22 cellular contexts compared by ENCODE assay signal in the genomic region with DNA sequence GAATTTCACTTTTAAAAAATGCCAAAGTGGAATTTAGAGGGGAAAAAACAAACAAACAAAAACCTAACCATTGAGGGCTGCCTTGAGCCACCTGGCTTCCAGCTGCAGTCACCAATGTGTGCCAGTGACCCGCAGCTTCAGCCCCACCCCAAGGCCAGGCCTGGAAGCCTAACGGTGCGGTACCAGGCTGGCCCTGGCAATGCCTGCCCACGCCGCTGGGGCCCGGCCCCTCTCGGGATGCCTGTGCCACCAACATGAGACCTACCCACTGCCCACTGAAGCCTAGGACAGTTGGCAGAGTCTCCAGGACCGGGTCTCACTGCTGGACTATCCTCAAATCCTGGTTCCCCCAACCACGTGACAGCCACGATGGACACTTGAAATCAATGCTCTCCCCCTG.
A peak's percentile ranks its signal among the peaks of the same experiment; 100 is the strongest.
DNase-seq lines count a peak whose midpoint lies in the region; ATAC-seq, FAIRE-seq and TF ChIP-seq lines count a peak whose summit lies in the region.
"Had no signal": no experiment of that assay in that cellular context is flagged by ENCODE, and none has a peak within 500 bp of the region (broad histone marks: within the 10 kb centered on the region; RNA-seq: fewer than 3 reads in every experiment).

No MANE protein-coding gene starts in this region.

- peaks cover 60% of the 10 kb centered on the region for H3K79me1 ChIP-seq in mesenchymal stem cell (replicated peaks; ENCODE audit: low read length, poor library complexity, severe bottlenecking)

- H3K27me3 Mint-ChIP-seq in stimulated activated naive CD8-positive, alpha-beta T cell treated with anti-CD3 and anti-CD28 coated beads, Interleukin-15, Interleukin-2, amounts not matched to agents 100 ng/mL and 50 ng/mL, for 24 hours: no peaks in the 10 kb centered on the region

- peak overlapping the region; percentile 27 for H4K8ac ChIP-seq in mesenchymal stem cell (ENCODE audit: low read length)

- no peak overlapping the region for H4K91ac ChIP-seq in mesenchymal stem cell (ENCODE audit: low read length)

- H2BK15ac ChIP-seq in mesenchymal stem cell (ENCODE audit: low read depth, poor library complexity, severe bottlenecking): no peak overlapping the region

- H2BK5ac ChIP-seq in mesenchymal stem cell (ENCODE audit: low read depth, low read length, poor library complexity, severe bottlenecking): no peak overlapping the region

- CTCF ChIA-PET in K562 (lab: Yijun Ruan, JAX; ENCODE audit: low intra/inter-chr PET ratio): interaction anchor here (0.6 kb wide), 1 partner anchor 127 kb away, joined by 3 read pairs; no protein-coding TSS in a partner anchor

- H3K36me3 ChIP-seq in K562 (ENCODE audit: control insufficient read depth, insufficient read depth, low read length) (peaks cover 59% of the 10 kb centered on the region; the same call in 2 of the 3 replicates), mesenchymal stem cell (ENCODE audit: control insufficient read depth in 1 of 2, insufficient read depth in 2 of 2, low read depth in 1 of 2, low read length in 2 of 2) (peaks cover 72 to 80% of the 10 kb centered on the region in 2 experiments)

- no peak overlapping the region for H3K27ac ChIP-seq in K562 (ENCODE audit: extremely low read depth, low read depth, low read length)
- H3K27ac ChIP-seq in mesenchymal stem cell (ENCODE audit: low read length, poor library complexity, severe bottlenecking): no peak overlapping the region
- H3K27ac ChIP-seq: HL-60, SJSA1 had no signal

- peaks cover 67% of the 10 kb centered on the region for H3K36me3 Mint-ChIP-seq in stimulated activated naive CD8-positive, alpha-beta T cell treated with anti-CD3 and anti-CD28 coated beads, Interleukin-15, Interleukin-2, amounts not matched to agents 100 ng/mL and 50 ng/mL, for 24 hours (ENCODE audit: low read depth)

- no peaks in the 10 kb centered on the region for H3K27me3 ChIP-seq in K562 (ENCODE audit: control insufficient read depth in 2 of 2, insufficient read depth in 2 of 2, low read length in 2 of 2)
- H3K27me3 ChIP-seq in mesenchymal stem cell (ENCODE audit: control insufficient read depth in 1 of 2, insufficient read depth in 1 of 2, low read length in 2 of 2): no peaks in the 10 kb centered on the region
- H3K27me3 ChIP-seq: SJSA1 had no signal

- H2BK12ac ChIP-seq in mesenchymal stem cell (ENCODE audit: low read length in 2 of 2): peak overlapping the region in 1 of 2 experiments; percentile 57

- H2BK120ac ChIP-seq in mesenchymal stem cell (ENCODE audit: low read depth, low read length): no peak overlapping the region

- H3K9ac ChIP-seq in K562 (ENCODE audit: insufficient read depth in 1 of 2, low read depth in 2 of 2, low read length in 2 of 2) (no peak overlapping the region), mesenchymal stem cell (ENCODE audit: low read length) (no peak overlapping the region)

- H3K4me3 Mint-ChIP-seq in stimulated activated naive CD8-positive, alpha-beta T cell treated with anti-CD3 and anti-CD28 coated beads, Interleukin-15, Interleukin-2, amounts not matched to agents 100 ng/mL and 50 ng/mL, for 24 hours: no peak overlapping the region
- H3K4me3 Mint-ChIP-seq: CD14-positive monocyte had no signal

- H3K4me1 Mint-ChIP-seq in stimulated activated naive CD8-positive, alpha-beta T cell treated with anti-CD3 and anti-CD28 coated beads, Interleukin-15, Interleukin-2, amounts not matched to agents 100 ng/mL and 50 ng/mL, for 24 hours (ENCODE audit: low read depth): peaks cover 27% of the 10 kb centered on the region

- H3K9me3 ChIP-seq in K562 (replicated peaks; ENCODE audit: control insufficient read depth, insufficient read depth, low read depth, low read length): peaks cover 17% of the 10 kb centered on the region
- peaks cover 26% of the 10 kb centered on the region for H3K9me3 ChIP-seq in mesenchymal stem cell (ENCODE audit: control insufficient read depth, low read length)

- H4K20me1 ChIP-seq in K562 (replicated peaks; ENCODE audit: control insufficient read depth, insufficient read depth, low read length): no peaks in the 10 kb centered on the region

- peak overlapping the region; percentile 37 for H3K27ac Mint-ChIP-seq in stimulated activated naive CD8-positive, alpha-beta T cell treated with anti-CD3 and anti-CD28 coated beads, Interleukin-15, Interleukin-2, amounts not matched to agents 100 ng/mL and 50 ng/mL, for 24 hours

- no peak for TF ChIP-seq CTCF in K562 (IDR thresholded peaks at IDR 0.05 in 2 of 3, conservative IDR thresholded peaks at IDR 0.05 in 1 of 3; ENCODE audit: insufficient read depth in 2 of 3, low read depth in 1 of 3, low read length in 3 of 3)

- no peak overlapping the region for H2AK5ac ChIP-seq in mesenchymal stem cell (ENCODE audit: low read length, severe bottlenecking)

- TF ChIP-seq EP300 in K562 (IDR thresholded peaks at IDR 0.05; ENCODE audit: low read length): no peak

- no peak overlapping the region for H3K4ac ChIP-seq in mesenchymal stem cell (ENCODE audit: low read depth in 1 of 2, low read length in 2 of 2)

- POLR2A ChIA-PET in K562 (lab: Yijun Ruan, JAX): no interaction called here

- no peak for DNase-seq in stimulated activated naive CD8-positive, alpha-beta T cell treated with anti-CD3 and anti-CD28 coated beads, Interleukin-15, Interleukin-2, amounts not matched to agents 100 U/mL and 50 U/mL, for 24 hours
- DNase-seq in K562 (ENCODE audit: extremely low read depth in 1 of 4, low spot score in 3 of 4) (no peak), mesenchymal stem cell (no peak), HCEC 1CT (no peak)
- DNase-seq in activated CD4-positive, alpha-beta T cell treated with anti-CD3 and anti-CD28 coated beads, Interleukin-2, amount 50 U/mL, for 1 hour: no peak
- DNase-seq: ACHN, AML-193, EL, H7, MV-4-11, NCI-H1417 treated with DMSO at 0.1 percent for 48 hours, NCI-H2029, NCI-H2171 treated with DMSO at 0.1 percent for 48 hours, NCI-H446 treated with DMSO at 0.1 percent for 48 hours, OCI-M1 had no signal

- H2AFZ ChIP-seq in K562 (ENCODE audit: low read depth, low read length) (no peak overlapping the region), mesenchymal stem cell (ENCODE audit: low read depth, low read length) (no peak overlapping the region)

- ATAC-seq in stimulated activated naive CD8-positive, alpha-beta T cell treated with anti-CD3 and anti-CD28 coated beads, Interleukin-15, Interleukin-2, amounts not matched to agents 100 U/mL and 50 U/mL, for 24 hours: no peak
- no peak for ATAC-seq in K562
- ATAC-seq in HG02885 (IDR thresholded peaks at IDR 0.05; ENCODE audit: poor library complexity, unreplicated experiment): no peak
- no peak for ATAC-seq in HG02798 (IDR thresholded peaks at IDR 0.05; ENCODE audit: poor library complexity, unreplicated experiment)

- H3K4me2 ChIP-seq in K562 (ENCODE audit: insufficient read depth, low read length) (no peak overlapping the region), mesenchymal stem cell (ENCODE audit: low read length, poor library complexity, severe bottlenecking) (no peak overlapping the region)

- H3K9me1 ChIP-seq in K562 (ENCODE audit: control insufficient read depth, insufficient read depth, low read length): no peaks in the 10 kb centered on the region

- no peak overlapping the region for H3K23ac ChIP-seq in mesenchymal stem cell (ENCODE audit: low read length in 2 of 2)

- no peak overlapping the region for H3K18ac ChIP-seq in mesenchymal stem cell (ENCODE audit: low read depth in 1 of 2, low read length in 2 of 2)

- H3K4me3 ChIP-seq in K562: no peak overlapping the region
- no peak overlapping the region for H3K4me3 ChIP-seq in mesenchymal stem cell (ENCODE audit: insufficient read depth in 1 of 2, low read depth in 1 of 2, low read length in 2 of 2)
- H3K4me3 ChIP-seq: SJSA1 had no signal

- TF ChIP-seq POLR2A in K562 (conservative IDR thresholded peaks at IDR 0.05): no peak

- BruUV-seq in K562 (replicated peaks; lab: Mats Ljungman, UMichigan): no TSS peak

- intact Hi-C loops in K562 (cut with micrococcal nuclease): loop anchor here (10.0 kb wide), 1 partner anchor 116 kb away; no protein-coding TSS in a partner anchor

- H3K9me3 Mint-ChIP-seq in stimulated activated naive CD8-positive, alpha-beta T cell treated with anti-CD3 and anti-CD28 coated beads, Interleukin-15, Interleukin-2, amounts not matched to agents 100 ng/mL and 50 ng/mL, for 24 hours: peaks cover 13% of the 10 kb centered on the region

- H3K79me2 ChIP-seq in K562 (ENCODE audit: control insufficient read depth, insufficient read depth, low read length): no peaks in the 10 kb centered on the region

- in situ Hi-C loops in K562 (cut with MboI): no loop called here

- peaks cover 0 to 6% of the 10 kb centered on the region in 2 experiments; a peak in 1 of 5 replicates for H3K4me1 ChIP-seq in K562 (replicated peaks in 1 of 2; ENCODE audit: control insufficient read depth in 2 of 2, insufficient read depth in 2 of 2, low read length in 2 of 2)
- H3K4me1 ChIP-seq in mesenchymal stem cell (ENCODE audit: control insufficient read depth, insufficient read depth, low read depth, low read length): peaks cover 25% of the 10 kb centered on the region

- FAIRE-seq in K562 (lab: Jason Lieb, UNC): no peak
- FAIRE-seq: GM19239 had no signal

- TF ChIP-seq RAD21 in K562 (CRISPR knock-in tag; conservative IDR thresholded peaks at IDR 0.05 in 1 of 2, IDR thresholded peaks at IDR 0.05 in 1 of 2): no peak

- 93% methylated on average over 9 of the region's 10 CpGs for WGBS in K562 (ENCODE audit: insufficient coverage, low coverage, missing lambda C conversion rate)
- over 99% methylated on average over 10 of the region's 10 CpGs for WGBS in mesenchymal stem cell

- H3K14ac ChIP-seq in mesenchymal stem cell (ENCODE audit: low read length in 2 of 2): no peak overlapping the region

TF ChIP-seq in K562, 482 proteins besides CTCF, POLR2A, EP300 and RAD21:
- 0 out of 2 replicates have a peak, but pooled peaks have one; percentile 14 for TF ChIP-seq POLR2G (IDR thresholded peaks at IDR 0.05; ENCODE audit: low read depth, low read length)
- TF ChIP-seq NCOA6 (IDR thresholded peaks at IDR 0.05): no peak
